12 cellular contexts compared by ENCODE assay signal in genomic region chr2:19893520-19894134, GRCh38. TPM values are rescaled to one million over a fixed set of nuclear protein-coding genes. Genes with fewer than 3 reads are reported as not detected.
A peak's percentile ranks its signal among the peaks of the same experiment; 100 is the strongest.
DNase-seq lines count a peak whose midpoint lies in the region; ATAC-seq, FAIRE-seq and TF ChIP-seq lines count a peak whose summit lies in the region.
"Had no signal": no experiment of that assay in that cellular context is flagged by ENCODE, and none has a peak within 500 bp of the region (broad histone marks: within the 10 kb centered on the region; RNA-seq: fewer than 3 reads in every experiment).

No MANE protein-coding gene starts in this region.

- DNase-seq in GM12891 (ENCODE audit: insufficient read length, low spot score) = no peak
- no peak for DNase-seq in stimulated activated CD4-positive, alpha-beta T cell treated with anti-CD3 and anti-CD28 coated beads, Interleukin-1b, Interleukin-23, amount 100 ng/mL, for 48 hours
- no peak for DNase-seq in tibial artery
- DNase-seq in NCI-H748 (lab: John Stamatoyannopoulos, UW; ENCODE audit: unreplicated experiment) = no peak
- DNase-seq in HPDE6-E6E7 (ENCODE audit: extremely low spot score) = no peak
- DNase-seq: activated CD4-positive, alpha-beta T cell treated with anti-CD3 and anti-CD28 coated beads, Interleukin-2, amount 10 ng/mL, durations not matched to agents 7 days and 5 days; body of pancreas; mesendoderm; NCI-H187 had no signal

- H3K4me1 ChIP-seq in tibial artery = peaks cover 0 to 37% (median 23%) of the 10 kb centered on the region in 4 donors

- H3K4me3 ChIP-seq in tibial artery = no peak overlapping the region
- H3K4me3 ChIP-seq: body of pancreas had no signal

- no peak for TF ChIP-seq POLR2A in GM12891 (IDR thresholded peaks at IDR 0.05; ENCODE audit: low read depth, low read length)

- FAIRE-seq in GM12891 (lab: Jason Lieb, UNC) = peak; percentile 84

- no peak for TF ChIP-seq CTCF in tibial artery (IDR thresholded peaks at IDR 0.05)

- intact Hi-C loops in tibial artery (cut with DNase I; ENCODE audit: low total_unique reads) = no loop called here

- no peaks in the 10 kb centered on the region for H3K9me3 ChIP-seq in tibial artery
- H3K9me3 ChIP-seq: body of pancreas had no signal

- no peaks in the 10 kb centered on the region for H3K36me3 ChIP-seq in tibial artery

- no peaks in the 10 kb centered on the region for H3K27me3 ChIP-seq in tibial artery
- H3K27me3 ChIP-seq: body of pancreas had no signal

- H3K27ac ChIP-seq in tibial artery = no peak overlapping the region
- H3K27ac ChIP-seq: body of pancreas had no signal

- ATAC-seq in GM19351 (IDR thresholded peaks at IDR 0.05; ENCODE audit: unreplicated experiment) (peak; percentile 83), HG02798 (IDR thresholded peaks at IDR 0.05; ENCODE audit: poor library complexity, unreplicated experiment) (peak; percentile 83), HG03571 (IDR thresholded peaks at IDR 0.05; ENCODE audit: unreplicated experiment) (peak; percentile 82)
- ATAC-seq: body of pancreas had no signal

TF ChIP-seq in GM12891, 5 proteins besides CTCF, POLR2A, EP300 and RAD21:
- TF ChIP-seq PAX5 (IDR thresholded peaks at IDR 0.05; ENCODE audit: insufficient read depth, low read length, severe bottlenecking) (no peak), POU2F2 (IDR thresholded peaks at IDR 0.05; ENCODE audit: low read depth, low read length) (peak; percentile 85)

RNA-seq across cellular contexts. Expression of gene TTC32, which starts 8.2 kb away (rescaled TPM):
- polyA plus RNA-seq in GM12891 (2012; ENCODE audit: low read depth, missing spikeins) = 13.6 TPM
